8 cellular contexts compared by ENCODE assay signal in genomic region chrX:74422576-74423288, GRCh38. TPM values are rescaled to one million over a fixed set of nuclear protein-coding genes. Genes with fewer than 3 reads are reported as not detected.
DNase-seq lines count a peak whose midpoint lies in the region; ATAC-seq and TF ChIP-seq lines count a peak whose summit lies in the region.

No MANE protein-coding gene starts in this region.

- dilution Hi-C loops in IMR-90 (cut with HindIII; ENCODE audit: low sequenced_read_pairs, unreplicated experiment), result no loop called here

- no peak overlapping the region for H2BK15ac ChIP-seq in IMR-90 (ENCODE audit: low read depth, low read length)

- H3K4me1 ChIP-seq in IMR-90 (ENCODE audit: control insufficient read depth, insufficient read depth, low read length) (peaks cover 4% of the 10 kb centered on the region), hepatocyte (ENCODE audit: insufficient read depth) (no peaks in the 10 kb centered on the region)

- peak overlapping the region; percentile 91 for H3K27ac ChIP-seq in IMR-90 (ENCODE audit: insufficient read depth, low read length)
- H3K27ac ChIP-seq in hepatocyte, result peak overlapping the region; percentile 85

- peak; percentile 29; the same call in 1 of the 2 replicates for TF ChIP-seq CTCF in IMR-90 (conservative IDR thresholded peaks at IDR 0.05; ENCODE audit: low read depth, low read length)
- TF ChIP-seq CTCF in astrocyte of the spinal cord (IDR thresholded peaks at IDR 0.05; ENCODE audit: low read depth, low read length), result peak; percentile 28
- TF ChIP-seq CTCF in hepatocyte (IDR thresholded peaks at IDR 0.05; ENCODE audit: poor library complexity), result peak; percentile 25

- H4K8ac ChIP-seq in IMR-90 (ENCODE audit: low read depth in 2 of 2, low read length in 2 of 2), result peak overlapping the region in 1 of 2 experiments; percentile 72; a peak in 2 of 4 replicates

- H2AFZ ChIP-seq in IMR-90 (replicated peaks; ENCODE audit: low read length, poor library complexity) (peak overlapping the region; percentile 87), hepatocyte (peak overlapping the region; percentile 40)

- H4K20me1 ChIP-seq in IMR-90 (ENCODE audit: insufficient read depth, low read length) (peaks cover 13% of the 10 kb centered on the region), hepatocyte (ENCODE audit: insufficient read depth, poor library complexity, severe bottlenecking) (no peaks in the 10 kb centered on the region)

- H3K9me3 ChIP-seq in IMR-90 (ENCODE audit: control insufficient read depth, insufficient read depth, low read length) (no peaks in the 10 kb centered on the region; the same call in 1 of the 2 replicates), hepatocyte (ENCODE audit: low read depth) (no peaks in the 10 kb centered on the region)

- H2AK5ac ChIP-seq in IMR-90 (ENCODE audit: low read depth, low read length), result no peak overlapping the region

- 13% methylated on average over 17 of the region's 44 CpGs; no CpG with 5 or more reads in 1 of the 2 experiments for WGBS in IMR-90 (ENCODE audit: extremely low coverage in 2 of 2, insufficient read length in 1 of 2), 2 experiments
- 42% methylated on average over 40 of the region's 44 CpGs for WGBS in hepatocyte (ENCODE audit: low lambda C conversion rate, missing lambda C conversion rate)

- H3K4me3 ChIP-seq in IMR-90 (ENCODE audit: insufficient read depth, low read depth, low read length), result peak overlapping the region; percentile 58
- peak overlapping the region; percentile 50 for H3K4me3 ChIP-seq in astrocyte of the spinal cord (ENCODE audit: low read depth, low read length)
- peak overlapping the region; percentile 33 for H3K4me3 ChIP-seq in hepatocyte

- peak overlapping the region; percentile 70; the same call in 1 of the 2 replicates for H3K23ac ChIP-seq in IMR-90 (ENCODE audit: low read depth, low read length)

- in situ Hi-C loops in IMR-90 (cut with MboI; ENCODE audit: low sequenced_read_pairs) (no loop called here), astrocyte of the spinal cord (cut with HindIII; ENCODE audit: low sequenced_read_pairs) (no loop called here)

- CTCF ChIA-PET in IMR-90 (lab: Yijun Ruan, JAX), result no interaction called here

- TF ChIP-seq RAD21 in IMR-90 (IDR thresholded peaks at IDR 0.05; ENCODE audit: low read length), result no peak

- H3K4ac ChIP-seq in IMR-90 (ENCODE audit: low read depth, low read length), result peak overlapping the region; percentile 66; the same call in 1 of the 2 replicates

- POLR2A ChIA-PET in IMR-90 (lab: Charles Lee; ENCODE audit: unreplicated experiment), result interaction anchor here (0.6 kb wide), 1 partner anchor 26 kb away, joined by 3 read pairs; no protein-coding TSS in a partner anchor

- peak overlapping the region; percentile 62 for H2BK5ac ChIP-seq in IMR-90 (ENCODE audit: low read depth, low read length, poor library complexity, severe bottlenecking)

- H3K9ac ChIP-seq in IMR-90 (ENCODE audit: low read depth, low read length), result peak overlapping the region; percentile 79

- no peak overlapping the region for H4K5ac ChIP-seq in IMR-90 (ENCODE audit: low read depth, low read length)

- H3K79me2 ChIP-seq in hepatocyte, result peaks cover 7% of the 10 kb centered on the region

- no TSS peak for BruUV-seq in IMR-90 (replicated peaks; lab: Mats Ljungman, UMichigan)

- H2AK9ac ChIP-seq in IMR-90 (replicated peaks; ENCODE audit: low read depth, low read length, poor library complexity), result peak overlapping the region; percentile 70

- H3K4me2 ChIP-seq in IMR-90 (ENCODE audit: low read depth, low read length), result peak overlapping the region; percentile 83
- H3K4me2 ChIP-seq in hepatocyte, result peak overlapping the region; percentile 95

- intact Hi-C loops in IMR-90 (cut with micrococcal nuclease) (loop anchor here (5.0 kb wide), 2 partner anchors 100 to 130 kb away; no protein-coding TSS in a partner anchor), posterior vena cava (cut with DNase I) (loop anchor here (10.0 kb wide), 1 partner anchor 112 kb away; no protein-coding TSS in a partner anchor)

- peak overlapping the region; percentile 85 for H2BK120ac ChIP-seq in IMR-90 (ENCODE audit: low read depth, low read length)

- peaks cover 0 to 10% of the 10 kb centered on the region in 2 experiments; a peak in 2 of 4 replicates for H3K79me1 ChIP-seq in IMR-90 (ENCODE audit: low read depth in 1 of 2, low read length in 2 of 2)

- no peaks in the 10 kb centered on the region for H3K27me3 ChIP-seq in IMR-90 (ENCODE audit: control insufficient read depth, insufficient read depth, low read length)
- no peaks in the 10 kb centered on the region for H3K27me3 ChIP-seq in hepatocyte

- H4K91ac ChIP-seq in IMR-90 (ENCODE audit: insufficient read depth, low read depth, low read length), result peak overlapping the region; percentile 79

- no peaks in the 10 kb centered on the region for H3K36me3 ChIP-seq in IMR-90 (ENCODE audit: control insufficient read depth, insufficient read depth, low read length)
- H3K36me3 ChIP-seq in hepatocyte (replicated peaks; ENCODE audit: insufficient read depth, low read depth), result no peaks in the 10 kb centered on the region

- no peak overlapping the region for H3K18ac ChIP-seq in IMR-90 (ENCODE audit: low read depth, low read length)

- peak; percentile 67 for TF ChIP-seq POLR2A in IMR-90 (IDR thresholded peaks at IDR 0.05; ENCODE audit: low read depth, low read length)

- peak overlapping the region; percentile 51 for H3K56ac ChIP-seq in IMR-90 (ENCODE audit: extremely low read depth, insufficient read depth, low read length)

- DNase-seq in C1 segment of cervical spinal cord (lab: John Stamatoyannopoulos, UW), result peak in 12 of 14 donors; percentile 2 to 53 (median 40)
- peak; percentile 66 for DNase-seq in IMR-90
- peak; percentile 66 for DNase-seq in astrocyte of the spinal cord (ENCODE audit: low read depth, low spot score)
- peak; percentile 74 for DNase-seq in hepatocyte (ENCODE audit: low spot score)
- peak; percentile 85 for DNase-seq in posterior vena cava (ENCODE audit: low spot score)
- no peak for DNase-seq in A172 (ENCODE audit: low spot score)
- DNase-seq in UCSD-AML1 (lab: John Stamatoyannopoulos, UW; ENCODE audit: unreplicated experiment), result no peak

- H3K9me2 ChIP-seq in hepatocyte (replicated peaks; ENCODE audit: insufficient read depth), result no peaks in the 10 kb centered on the region

- H3K14ac ChIP-seq in IMR-90 (replicated peaks; ENCODE audit: low read depth, low read length), result no peak overlapping the region

- ATAC-seq in IMR-90 (ENCODE audit: low read depth) (peak; percentile 45), GM18511 (IDR thresholded peaks at IDR 0.05; ENCODE audit: unreplicated experiment) (no peak)

- H2BK20ac ChIP-seq in IMR-90 (ENCODE audit: low read depth, low read length), result no peak overlapping the region; the same call in 1 of the 2 replicates

- peaks cover 5% of the 10 kb centered on the region; the same call in 1 of the 2 replicates for H3K9me1 ChIP-seq in IMR-90 (ENCODE audit: insufficient read depth, low read length)

TF ChIP-seq in IMR-90, 13 proteins besides CTCF, POLR2A, EP300 and RAD21:
- no peak for TF ChIP-seq CHD1 (IDR thresholded peaks at IDR 0.05; ENCODE audit: low read depth, low read length)
- no peak for TF ChIP-seq USF2 (IDR thresholded peaks at IDR 0.05; ENCODE audit: low read depth, low read length)
- peak; percentile 8; the same call in 1 of the 2 replicates for TF ChIP-seq SMC3 (IDR thresholded peaks at IDR 0.05; ENCODE audit: low read depth, low read length)
- TF ChIP-seq BHLHE40 (IDR thresholded peaks at IDR 0.05; ENCODE audit: low read depth, low read length), result no peak
- no peak for TF ChIP-seq NFE2L2 (IDR thresholded peaks at IDR 0.05; ENCODE audit: low read depth, low read length)
- no peak for TF ChIP-seq RCOR1 (IDR thresholded peaks at IDR 0.05; ENCODE audit: insufficient replicate concordance, low read length)
- no peak for TF ChIP-seq MAZ (IDR thresholded peaks at IDR 0.05; ENCODE audit: borderline replicate concordance, low read depth, low read length)
- no peak for TF ChIP-seq MAFK (IDR thresholded peaks at IDR 0.05; ENCODE audit: low read depth, low read length)
- no peak for TF ChIP-seq CEBPB (IDR thresholded peaks at IDR 0.05; ENCODE audit: low read depth, low read length)
- no peak for TF ChIP-seq FOS (IDR thresholded peaks at IDR 0.05; ENCODE audit: low read depth, low read length)
- TF ChIP-seq RFX5 (IDR thresholded peaks at IDR 0.05; ENCODE audit: low read depth, low read length), result no peak
- TF ChIP-seq MXI1 (IDR thresholded peaks at IDR 0.05; ENCODE audit: borderline replicate concordance, low read depth, low read length), result peak; percentile 32; the same call in 1 of the 2 replicates
- TF ChIP-seq ELK1 (IDR thresholded peaks at IDR 0.05; ENCODE audit: borderline replicate concordance, low read depth, low read length), result no peak

RNA-seq across cellular contexts. Expression of gene SLC16A2, which starts 1.4 kb away (rescaled TPM):
- total RNA-seq in IMR-90 (2012; rRNA removed) (5.3 and 6.1 TPM in 2 replicates), hepatocyte (11.2 and 13.8 TPM in 2 replicates), posterior vena cava (10 to 100 TPM; 11.9 to 18.4 TPM)
- polyA plus RNA-seq in IMR-90 (2012; rRNA removed) (23.8 and 24.9 TPM in 2 replicates), hepatocyte (7.7 and 8.1 TPM in 2 replicates)
- 10.5 and 15.7 TPM in 2 replicates for polyA plus RNA-seq in IMR-90 (2012; cell fraction: cytosol; rRNA removed)
- 18.3 and 38.0 TPM in 2 replicates for polyA plus RNA-seq in IMR-90 (2012; cell fraction: nucleus; rRNA removed; ENCODE audit: low replicate concordance)
- 6.6 and 7.9 TPM in 2 replicates for total RNA-seq in A172 (2014; rRNA removed; shearing (Covaris generic))

Comparison
In these comparisons a context has a peak if more than half of its experiments do, and no peak if none do; other contexts are left out.
1. DNase-seq: peak in C1 segment of cervical spinal cord (12 of 14), IMR-90 (single experiment), astrocyte of the spinal cord (single experiment), hepatocyte (single experiment) and posterior vena cava (single experiment); none in A172 (single experiment) and UCSD-AML1 (single experiment).
2. Peak in every context shown above with its lines, with median percentiles within 50 percentile points of each other: H3K4me3 ChIP-seq and CTCF ChIP-seq.